ENCODE assay signal across 22 cellular contexts in genomic region chr3:176741648-176742047, GRCh38.
DNase-seq lines count a peak whose midpoint lies in the region; ATAC-seq, FAIRE-seq and TF ChIP-seq lines count a peak whose summit lies in the region.
"Had no signal": no experiment of that assay in that cellular context is flagged by ENCODE, and none has a peak within 500 bp of the region (broad histone marks: within the 10 kb centered on the region; RNA-seq: fewer than 3 reads in every experiment).

No MANE protein-coding gene starts in this region.

- no peaks in the 10 kb centered on the region for H3K4me1 Mint-ChIP-seq in natural killer cell
- H3K4me1 Mint-ChIP-seq: CD4-positive, alpha-beta memory T cell; IgD-negative memory B cell had no signal

- H3K36me3 ChIP-seq in K562 (ENCODE audit: control insufficient read depth, insufficient read depth, low read length) (no peaks in the 10 kb centered on the region), body of pancreas (replicated peaks in 1 of 2; ENCODE audit: insufficient read depth in 1 of 2, low read depth in 2 of 2) (no peaks in the 10 kb centered on the region), Karpas-422 (ENCODE audit: insufficient read depth, low read length) (no peaks in the 10 kb centered on the region)
- H3K36me3 ChIP-seq: HAP-1, Peyer's patch had no signal

- no peaks in the 10 kb centered on the region for H3K9me3 Mint-ChIP-seq in natural killer cell
- H3K9me3 Mint-ChIP-seq: IgD-negative memory B cell; T-helper 1 cell treated with Interleukin-12 subunit alpha and Interleukin-12 subunit beta and Interleukin-4 antibody, amounts not matched to agents 30 μg/mL and 1 μg/mL, for 36 hours had no signal

- in situ Hi-C loops in K562 (cut with MboI): no loop called here

- H3K27me3 ChIP-seq in K562 (ENCODE audit: control insufficient read depth in 2 of 2, insufficient read depth in 2 of 2, low read length in 2 of 2): no peaks in the 10 kb centered on the region; a peak in 1 of 5 replicates
- no peaks in the 10 kb centered on the region for H3K27me3 ChIP-seq in body of pancreas
- H3K27me3 ChIP-seq in Karpas-422 (ENCODE audit: low read length): no peaks in the 10 kb centered on the region
- H3K27me3 ChIP-seq: Peyer's patch had no signal

- no peaks in the 10 kb centered on the region for H3K36me3 Mint-ChIP-seq in natural killer cell
- H3K36me3 Mint-ChIP-seq: CD4-positive, alpha-beta memory T cell; IgD-negative memory B cell had no signal

- H3K4me2 ChIP-seq in K562 (ENCODE audit: insufficient read depth, low read length): no peak overlapping the region
- H3K4me2 ChIP-seq in Karpas-422 (ENCODE audit: low read depth, low read length, poor library complexity, severe bottlenecking): no peak overlapping the region

- no peaks in the 10 kb centered on the region for H3K27me3 Mint-ChIP-seq in natural killer cell (ENCODE audit: low read depth in 2 of 2)
- H3K27me3 Mint-ChIP-seq: CD4-positive, alpha-beta memory T cell; IgD-negative memory B cell had no signal

- no peak overlapping the region for H2AFZ ChIP-seq in K562 (ENCODE audit: low read depth, low read length)
- H2AFZ ChIP-seq in Karpas-422 (ENCODE audit: low read length): no peak overlapping the region

- H3K9me1 ChIP-seq in K562 (ENCODE audit: control insufficient read depth, insufficient read depth, low read length): no peaks in the 10 kb centered on the region

- WGBS in K562 (ENCODE audit: insufficient coverage, low coverage, missing lambda C conversion rate): 0% methylated on average over 2 of the region's 2 CpGs
- WGBS in body of pancreas, 2 donors: 41% methylated on average over 2 of the region's 2 CpGs

- H3K9ac ChIP-seq in K562 (ENCODE audit: insufficient read depth in 1 of 2, low read depth in 2 of 2, low read length in 2 of 2) (no peak overlapping the region), Karpas-422 (ENCODE audit: low read length) (no peak overlapping the region)

- H3K79me2 ChIP-seq in K562 (ENCODE audit: control insufficient read depth, insufficient read depth, low read length) (no peaks in the 10 kb centered on the region), Karpas-422 (ENCODE audit: low read length) (no peaks in the 10 kb centered on the region)

- H3K27ac Mint-ChIP-seq in natural killer cell: no peak overlapping the region
- H3K27ac Mint-ChIP-seq: CD4-positive, alpha-beta memory T cell; IgD-negative memory B cell; T-helper 1 cell treated with Interleukin-12 subunit alpha and Interleukin-12 subunit beta and Interleukin-4 antibody, amounts not matched to agents 30 μg/mL and 1 μg/mL, for 36 hours had no signal

- TF ChIP-seq CTCF in K562 (IDR thresholded peaks at IDR 0.05 in 2 of 3, conservative IDR thresholded peaks at IDR 0.05 in 1 of 3; ENCODE audit: insufficient read depth in 2 of 3, low read depth in 1 of 3, low read length in 3 of 3) (no peak), body of pancreas (IDR thresholded peaks at IDR 0.05) (no peak), natural killer cell (IDR thresholded peaks at IDR 0.05) (no peak)

- H3K9me2 ChIP-seq in Karpas-422 (replicated peaks; ENCODE audit: insufficient read depth, low read length): no peaks in the 10 kb centered on the region

- TF ChIP-seq RAD21 in K562 (CRISPR knock-in tag; conservative IDR thresholded peaks at IDR 0.05 in 1 of 2, IDR thresholded peaks at IDR 0.05 in 1 of 2): no peak

- H3K9me3 ChIP-seq in K562 (replicated peaks; ENCODE audit: control insufficient read depth, insufficient read depth, low read depth, low read length) (no peaks in the 10 kb centered on the region), body of pancreas (no peaks in the 10 kb centered on the region), Karpas-422 (ENCODE audit: low read length) (no peaks in the 10 kb centered on the region)
- H3K9me3 ChIP-seq: HAP-1, Peyer's patch had no signal

- no TSS peak for BruUV-seq in K562 (replicated peaks; lab: Mats Ljungman, UMichigan)

- H4K20me1 ChIP-seq in K562 (replicated peaks; ENCODE audit: control insufficient read depth, insufficient read depth, low read length) (no peaks in the 10 kb centered on the region), Karpas-422 (ENCODE audit: insufficient read depth, low read depth, low read length) (no peaks in the 10 kb centered on the region)

- H3K27ac ChIP-seq in K562 (ENCODE audit: extremely low read depth, low read depth, low read length): no peak overlapping the region
- H3K27ac ChIP-seq in body of pancreas: no peak overlapping the region
- no peak overlapping the region for H3K27ac ChIP-seq in Karpas-422 (ENCODE audit: low read length)
- H3K27ac ChIP-seq: HL-60, Peyer's patch had no signal

- intact Hi-C loops in K562 (cut with micrococcal nuclease): no loop called here
- intact Hi-C loops in body of pancreas (cut with DNase I): no loop called here
- intact Hi-C loops in natural killer cell (cut with micrococcal nuclease): no loop called here

- no peak for TF ChIP-seq EP300 in K562 (IDR thresholded peaks at IDR 0.05; ENCODE audit: low read length)

- H3K4me3 ChIP-seq in K562 (no peak overlapping the region), body of pancreas (no peak overlapping the region), Karpas-422 (ENCODE audit: low read length) (no peak overlapping the region)
- H3K4me3 ChIP-seq: HAP-1, Peyer's patch had no signal

- POLR2A ChIA-PET in K562 (lab: Yijun Ruan, JAX): interaction anchor here (1.0 kb wide), 1 partner anchor 26 kb away, joined by 3 read pairs; no protein-coding TSS in a partner anchor

- DNase-seq in COLO829 (ENCODE audit: low spot score): peak; percentile 22
- DNase-seq in H4 (ENCODE audit: low spot score): peak; percentile 45
- DNase-seq in NCI-H526 treated with DMSO at 0.1 percent for 48 hours (lab: John Stamatoyannopoulos, UW): peak; percentile 96
- no peak for DNase-seq in K562 (ENCODE audit: extremely low read depth in 1 of 4, low spot score in 3 of 4)
- no peak for DNase-seq in body of pancreas
- no peak for DNase-seq in Karpas-422
- DNase-seq in SKM-1 treated with dmso at 0.1 percent for 144 hours (lab: John Stamatoyannopoulos, UW; ENCODE audit: unreplicated experiment): no peak
- no peak for DNase-seq in natural killer cell
- DNase-seq: CD4-positive, alpha-beta memory T cell; DMS79; NCI-H1105; NCI-H1694 treated with DMSO at 0.1 percent for 48 hours; NCI-H446; NCI-H748 treated with DMSO at 0.1 percent for 48 hours; NK-92 treated with Interleukin-12 subunit alpha and Interleukin-12 subunit beta, amount 100 ng/mL, for 24 hours; Peyer's patch had no signal

- CTCF ChIA-PET in K562 (lab: Yijun Ruan, JAX; ENCODE audit: low intra/inter-chr PET ratio): no interaction called here

- no peaks in the 10 kb centered on the region for H3K4me1 ChIP-seq in K562 (replicated peaks in 1 of 2; ENCODE audit: control insufficient read depth in 2 of 2, insufficient read depth in 2 of 2, low read length in 2 of 2)
- no peaks in the 10 kb centered on the region for H3K4me1 ChIP-seq in body of pancreas
- no peaks in the 10 kb centered on the region for H3K4me1 ChIP-seq in Karpas-422 (ENCODE audit: low read length)
- H3K4me1 ChIP-seq: HAP-1, Peyer's patch had no signal

- TF ChIP-seq POLR2A in K562 (conservative IDR thresholded peaks at IDR 0.05): no peak
- no peak for TF ChIP-seq POLR2A in body of pancreas (IDR thresholded peaks at IDR 0.05)

- FAIRE-seq in K562 (lab: Jason Lieb, UNC): no peak
- FAIRE-seq: A204.1, G401.6 had no signal

- H3K4me3 Mint-ChIP-seq in natural killer cell: no peak overlapping the region
- H3K4me3 Mint-ChIP-seq: CD4-positive, alpha-beta memory T cell; IgD-negative memory B cell; T-helper 1 cell treated with Interleukin-12 subunit alpha and Interleukin-12 subunit beta and Interleukin-4 antibody, amounts not matched to agents 30 μg/mL and 1 μg/mL, for 36 hours had no signal

- no peak for ATAC-seq in K562
- no peak for ATAC-seq in body of pancreas
- ATAC-seq in natural killer cell: no peak

TF ChIP-seq in K562, 482 proteins besides CTCF, POLR2A, EP300 and RAD21:
- no peak for TF ChIP-seq KDM5B (IDR thresholded peaks at IDR 0.05; ENCODE audit: insufficient replicate concordance, low read depth, low read length)
- no peak for TF ChIP-seq ELF4 (CRISPR knock-in tag; IDR thresholded peaks at IDR 0.05)
- TF ChIP-seq THAP7 (CRISPR knock-in tag; IDR thresholded peaks at IDR 0.05): no peak
- TF ChIP-seq NFIC (IDR thresholded peaks at IDR 0.05): peak; percentile 65
- no peak for TF ChIP-seq ZNF140 (CRISPR knock-in tag; IDR thresholded peaks at IDR 0.05)
TF ChIP-seq in K562: peak in this region for 1.

Comparison
In these comparisons a context has a peak if more than half of its experiments do, and no peak if none do; other contexts are left out.
1. DNase-seq: peak in COLO829 (single experiment), H4 (single experiment) and NCI-H526 treated with DMSO at 0.1 percent for 48 hours (single experiment); none in K562 (0 of 4), body of pancreas (0 of 4), Karpas-422 (single experiment), SKM-1 treated with dmso at 0.1 percent for 144 hours (single experiment) and natural killer cell (single experiment).